ENCODE assay signal across 8 cellular contexts in the genomic region with DNA sequence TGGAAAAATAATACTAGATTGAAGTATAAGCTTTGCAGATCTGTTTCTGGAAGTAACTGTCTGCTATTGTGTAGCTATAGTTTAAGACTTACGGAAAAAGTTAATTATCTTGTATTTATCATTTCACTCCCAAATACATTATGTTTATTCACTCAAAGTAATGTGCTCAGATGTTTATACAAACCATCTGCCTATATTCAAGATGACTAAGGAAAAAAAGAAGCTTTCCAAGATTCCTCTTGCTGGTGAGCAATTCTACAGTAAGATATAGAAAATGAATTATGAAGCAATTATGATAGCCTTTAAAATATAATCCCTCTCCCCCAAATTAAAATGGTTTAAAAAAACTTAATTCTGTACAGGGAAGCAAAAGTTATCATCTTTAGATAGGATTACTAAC.
"Had no signal": no experiment of that assay in that cellular context is flagged by ENCODE, and none has a peak within 500 bp of the region (broad histone marks: within the 10 kb centered on the region; RNA-seq: fewer than 3 reads in every experiment).

No MANE protein-coding gene starts in this region.

- ATAC-seq: GM23338, HCT116, HepG2, K562 had no signal

- H3K27ac ChIP-seq: HL-60 had no signal

- DNase-seq: H9, HFFc6, KG1 had no signal

- H3K4me3 ChIP-seq: GM23338, K562 had no signal

- H3K4me2 ChIP-seq: GM23338 had no signal
